In the genomic region with DNA sequence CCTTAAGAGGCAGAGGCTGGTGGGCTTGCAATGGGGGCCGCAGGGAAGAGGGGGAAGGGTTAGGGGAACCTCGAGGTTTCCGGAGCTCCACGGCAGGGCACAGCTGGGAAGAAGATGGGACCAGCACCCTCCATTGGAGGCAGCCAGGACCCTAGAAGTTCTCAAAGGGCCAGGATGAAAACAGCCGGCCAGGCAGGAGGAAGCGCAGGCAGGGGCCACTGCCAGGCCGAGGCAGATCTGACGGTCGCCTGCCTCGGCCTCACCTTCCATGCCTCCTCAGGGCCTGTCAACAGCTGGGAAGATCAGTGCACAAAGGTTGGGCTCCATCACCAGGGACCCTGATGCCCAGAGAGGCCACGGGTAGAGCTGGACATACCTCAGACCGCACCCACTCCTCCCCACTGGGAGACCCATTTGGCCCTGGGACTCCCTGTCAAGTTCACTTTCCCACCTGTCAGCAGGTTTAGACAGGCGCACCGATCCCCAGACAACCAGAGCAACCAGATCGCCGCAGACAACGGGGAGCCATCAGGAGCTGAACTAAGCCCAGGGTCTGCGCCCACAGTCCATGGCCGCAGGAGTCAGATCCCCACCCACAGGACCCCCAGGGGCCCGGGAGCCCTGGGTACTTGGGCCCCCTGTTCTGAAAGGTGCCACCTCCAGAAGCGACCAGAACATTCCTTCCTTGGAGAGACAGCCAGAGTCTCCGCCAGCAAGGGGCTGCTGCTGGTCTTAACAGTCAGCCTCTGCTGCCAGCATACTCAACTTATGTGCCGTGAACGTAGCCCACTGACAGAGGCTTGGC, we compare ENCODE assay signal across 10 cellular contexts. TPM values are rescaled to one million over a fixed set of nuclear protein-coding genes. Genes with fewer than 3 reads are reported as not detected.
DNase-seq lines count a peak whose midpoint lies in the region; ATAC-seq and TF ChIP-seq lines count a peak whose summit lies in the region.
"Had no signal": no experiment of that assay in that cellular context is flagged by ENCODE, and none has a peak within 500 bp of the region (broad histone marks: within the 10 kb centered on the region; RNA-seq: fewer than 3 reads in every experiment).

No MANE protein-coding gene starts in this region.

- H3K36me3 Mint-ChIP-seq in T-helper 2 cell treated with Interferon-gamma antibody and Interleukin-4, amounts not matched to agents 5 μg/mL and 100 μg/mL, for 36 hours (ENCODE audit: low read depth), result peaks cover 3% of the 10 kb centered on the region

- H3K9ac ChIP-seq in HCT116 (ENCODE audit: low read length), result peak overlapping the region; percentile 97; the same call in 1 of the 2 replicates

- H3K27ac ChIP-seq in HCT116 (ENCODE audit: low read depth, low read length), result no peak overlapping the region
- no peak overlapping the region for H3K27ac ChIP-seq in heart left ventricle
- H3K27ac ChIP-seq in sigmoid colon, result no peak overlapping the region
- H3K27ac ChIP-seq: body of pancreas had no signal

- RAD21 ChIA-PET in HCT116 (lab: Charles Lee; ENCODE audit: low non-redundant PET in 1 of 2, low total read pairs in 2 of 2, uncharacterized antibody in 2 of 2, unreplicated experiment in 2 of 2), result no interaction called here

- CTCF ChIA-PET in HCT116 (lab: Charles Lee), result no interaction called here

- TF ChIP-seq RAD21 in HCT116 (IDR thresholded peaks at IDR 0.05; ENCODE audit: low read depth), result no peak

- POLR2A ChIA-PET in HCT116 (lab: Charles Lee), result no interaction called here

- H3K9me3 ChIP-seq in HCT116 (ENCODE audit: control insufficient read depth in 1 of 2, insufficient read depth in 1 of 2, low read depth in 1 of 2, low read length in 2 of 2), result no peaks in the 10 kb centered on the region
- H3K9me3 ChIP-seq in heart left ventricle, result no peaks in the 10 kb centered on the region
- H3K9me3 ChIP-seq in sigmoid colon, result no peaks in the 10 kb centered on the region
- H3K9me3 ChIP-seq: body of pancreas had no signal

- no peaks in the 10 kb centered on the region for H3K9me3 Mint-ChIP-seq in T-helper 2 cell treated with Interferon-gamma antibody and Interleukin-4, amounts not matched to agents 5 μg/mL and 100 μg/mL, for 36 hours

- H3K36me3 ChIP-seq in HCT116 (ENCODE audit: control insufficient read depth in 1 of 2, insufficient read depth in 2 of 2, low read length in 2 of 2), result peaks cover 0 to 19% of the 10 kb centered on the region in 2 experiments; a peak in 2 of 4 replicates
- no peaks in the 10 kb centered on the region for H3K36me3 ChIP-seq in heart left ventricle
- H3K36me3 ChIP-seq in sigmoid colon, result no peaks in the 10 kb centered on the region

- intact Hi-C loops in HCT116 (cut with micrococcal nuclease), result no loop called here
- intact Hi-C loops in heart left ventricle (cut with DNase I), result loop anchor here in 2 of 10 donors (5.0 to 10.0 kb wide), 2 partner anchors 63 to 255 kb away; partner anchors contain the start of gene POFUT2 (in 1 of the 2)
- intact Hi-C loops in sigmoid colon (cut with DNase I), result loop anchor here (5.0 to 10.0 kb wide), 2 partner anchors 245 to 282 kb away; no protein-coding TSS in a partner anchor

- WGBS in heart left ventricle, 4 donors, result 91 to 96% (median 95%) methylated on average over 18 to 24 of the region's 24 CpGs
- whole genome bisulfite sequencing in sigmoid colon, 2 donors, result 93 to 95% methylated on average over 24 of the region's 24 CpGs

- peak overlapping the region; percentile 79 for H3K4me3 Mint-ChIP-seq in T-helper 2 cell treated with Interferon-gamma antibody and Interleukin-4, amounts not matched to agents 5 μg/mL and 100 μg/mL, for 36 hours

- no peak overlapping the region for H2AFZ ChIP-seq in HCT116 (ENCODE audit: low read depth, low read length, poor library complexity, severe bottlenecking)

- H3K4me3 ChIP-seq in HCT116 (replicated peaks in 1 of 2; ENCODE audit: low read depth in 1 of 2, low read length in 2 of 2), result no peak overlapping the region
- no peak overlapping the region for H3K4me3 ChIP-seq in heart left ventricle
- H3K4me3 ChIP-seq in sigmoid colon, result no peak overlapping the region
- H3K4me3 ChIP-seq: body of pancreas had no signal

- no peak for TF ChIP-seq EP300 in sigmoid colon (IDR thresholded peaks at IDR 0.05)

- H3K27me3 Mint-ChIP-seq in T-helper 2 cell treated with Interferon-gamma antibody and Interleukin-4, amounts not matched to agents 5 μg/mL and 100 μg/mL, for 36 hours (ENCODE audit: low read depth), result no peaks in the 10 kb centered on the region

- H3K4me2 ChIP-seq in HCT116 (ENCODE audit: low read length), result peak overlapping the region; percentile 99

- peaks cover 9% of the 10 kb centered on the region for H3K4me1 Mint-ChIP-seq in T-helper 2 cell treated with Interferon-gamma antibody and Interleukin-4, amounts not matched to agents 5 μg/mL and 100 μg/mL, for 36 hours (ENCODE audit: low read depth)

- no peak for TF ChIP-seq POLR2A in HCT116 (IDR thresholded peaks at IDR 0.05; ENCODE audit: borderline replicate concordance, extremely low read depth, insufficient read depth, insufficient read length)
- no peak for TF ChIP-seq POLR2A in heart left ventricle (IDR thresholded peaks at IDR 0.05)
- TF ChIP-seq POLR2A in sigmoid colon (IDR thresholded peaks at IDR 0.05), result no peak

- no peak for DNase-seq in HCT116 (ENCODE audit: low read depth, low spot score)
- no peak for DNase-seq in T-helper 2 cell treated with Interferon-gamma antibody and Interleukin-4, amounts not matched to agents 5 μg/mL and 100 μg/mL, for 36 hours (ENCODE audit: low spot score)
- DNase-seq in heart left ventricle, result peak in 3 of 5 donors; percentile 16 to 46 (median 26)
- DNase-seq in sigmoid colon, result peak; percentile 57
- no peak for DNase-seq in CD1c-positive myeloid dendritic cell (ENCODE audit: extremely low spot score)
- no peak for DNase-seq in cortex of kidney (lab: John Stamatoyannopoulos, UW)
- DNase-seq: foreskin melanocyte, NCI-H2029 treated with DMSO at 0.1 percent for 48 hours had no signal

- TF ChIP-seq CTCF in HCT116 (IDR thresholded peaks at IDR 0.05 in 2 of 3, conservative IDR thresholded peaks at IDR 0.05 in 1 of 3; ENCODE audit: borderline replicate concordance in 1 of 3, insufficient read depth in 1 of 3, low read depth in 2 of 3, low read length in 2 of 3) (no peak), heart left ventricle (IDR thresholded peaks at IDR 0.05) (no peak), sigmoid colon (IDR thresholded peaks at IDR 0.05) (no peak)

- H4K20me1 ChIP-seq in HCT116 (ENCODE audit: insufficient read depth), result no peaks in the 10 kb centered on the region

- ATAC-seq in HCT116 (no peak), heart left ventricle (no peak), HG03095 (IDR thresholded peaks at IDR 0.05; ENCODE audit: unreplicated experiment) (no peak)
- ATAC-seq: body of pancreas had no signal

- H3K4me1 ChIP-seq in HCT116 (ENCODE audit: control insufficient read depth in 1 of 2, insufficient read depth in 2 of 2, low read length in 2 of 2), result peaks cover 4 to 18% of the 10 kb centered on the region in 2 experiments
- peaks cover 4 to 29% (median 13%) of the 10 kb centered on the region in 12 donors for H3K4me1 ChIP-seq in heart left ventricle
- peaks cover 0 to 25% (median 19%) of the 10 kb centered on the region in 4 donors for H3K4me1 ChIP-seq in sigmoid colon

- BruUV-seq in HCT116 (replicated peaks; lab: Mats Ljungman, UMichigan), result no TSS peak

- H3K79me2 ChIP-seq in HCT116 (ENCODE audit: insufficient read depth, low read length), result peaks cover 62% of the 10 kb centered on the region

- no peak overlapping the region for H3K27ac Mint-ChIP-seq in T-helper 2 cell treated with Interferon-gamma antibody and Interleukin-4, amounts not matched to agents 5 μg/mL and 100 μg/mL, for 36 hours

- H3K27me3 ChIP-seq in HCT116 (ENCODE audit: insufficient read depth, low read length) (no peaks in the 10 kb centered on the region), heart left ventricle (no peaks in the 10 kb centered on the region), sigmoid colon (no peaks in the 10 kb centered on the region)
- H3K27me3 ChIP-seq: body of pancreas had no signal

- H3K9me2 ChIP-seq in HCT116 (ENCODE audit: insufficient read depth), result no peaks in the 10 kb centered on the region

TF ChIP-seq in HCT116, 20 proteins besides CTCF, POLR2A, EP300 and RAD21:
- no peak for TF ChIP-seq YY1 (IDR thresholded peaks at IDR 0.05; ENCODE audit: extremely low read depth, insufficient replicate concordance, low read depth, low read length)
- TF ChIP-seq FOSL1 (IDR thresholded peaks at IDR 0.05; ENCODE audit: low read depth), result no peak
- TF ChIP-seq EZH2 (IDR thresholded peaks at IDR 0.05), result no peak
TF ChIP-seq in HCT116: peak in this region for 0.

RNA-seq across cellular contexts. Expression of gene SLC19A1, which starts 2.2 kb away (rescaled TPM):
- total RNA-seq in HCT116 (2021; ENCODE audit: unreplicated experiment), result 50.2 TPM
- polyA plus RNA-seq in HCT116 (2012), result 23.8 and 27.8 TPM in 2 replicates
- 1 to 10 TPM; 2.4 to 7.0 (median 3.0) TPM for total RNA-seq in heart left ventricle
- 1 to 10 TPM; 3.5 to 4.3 TPM for polyA plus RNA-seq in heart left ventricle
- 1 to 10 TPM; 2.1 to 6.4 (median 2.5) TPM for total RNA-seq in sigmoid colon
- 10 to 100 TPM in 1 of 3 donors, 1 to 10 TPM in 2; 1.8 to 10.7 (median 3.2) TPM for polyA plus RNA-seq in sigmoid colon

Comparison
In these comparisons a context has a peak if more than half of its experiments do, and no peak if none do; other contexts are left out.
1. DNase-seq: peak in heart left ventricle (3 of 5) and sigmoid colon (single experiment); none in HCT116 (single experiment), T-helper 2 cell treated with Interferon-gamma antibody and Interleukin-4, amounts not matched to agents 5 μg/mL and 100 μg/mL, for 36 hours (single experiment), CD1c-positive myeloid dendritic cell (single experiment) and cortex of kidney (single experiment).